13 cellular contexts compared by ENCODE assay signal in the genomic region with DNA sequence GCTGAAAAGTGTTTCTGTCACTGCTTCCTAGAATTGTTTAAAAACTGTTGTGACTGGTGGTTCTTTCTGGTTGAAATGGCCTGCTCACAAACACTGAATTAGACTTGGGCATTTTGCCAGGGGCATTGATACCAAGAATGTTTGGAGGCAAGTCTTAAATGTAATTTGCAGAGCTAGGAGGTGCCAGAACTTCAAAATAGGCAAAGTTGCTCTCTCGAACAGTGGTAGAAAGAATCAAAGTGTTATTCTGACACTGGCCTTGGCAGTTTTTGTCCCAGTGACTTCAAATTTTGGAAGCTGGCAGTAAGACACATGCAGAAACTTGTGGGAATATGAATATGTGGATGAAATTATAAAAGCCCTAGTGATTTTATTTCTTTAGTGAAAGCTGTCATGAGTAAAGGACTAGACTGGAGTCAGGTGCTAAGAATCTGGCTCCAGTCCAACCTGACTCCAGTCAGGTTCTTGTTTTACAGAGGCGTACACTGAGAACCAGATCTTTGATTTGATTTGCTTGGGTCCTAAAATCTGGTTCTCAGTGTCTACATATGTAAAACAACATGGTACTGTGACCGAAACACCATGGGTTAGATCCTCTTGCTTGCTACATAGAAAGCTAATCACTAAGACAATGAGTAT. TPM values are rescaled to one million over a fixed set of nuclear protein-coding genes. Genes with fewer than 3 reads are reported as not detected.
DNase-seq lines count a peak whose midpoint lies in the region; ATAC-seq, FAIRE-seq and TF ChIP-seq lines count a peak whose summit lies in the region.
"Had no signal": no experiment of that assay in that cellular context is flagged by ENCODE, and none has a peak within 500 bp of the region (broad histone marks: within the 10 kb centered on the region; RNA-seq: fewer than 3 reads in every experiment).

No MANE protein-coding gene starts in this region.

- TF ChIP-seq CTCF in astrocyte (IDR thresholded peaks at IDR 0.05; ENCODE audit: insufficient read depth, low read depth, low read length) (no peak), GM23338 (conservative IDR thresholded peaks at IDR 0.05; ENCODE audit: low read depth in 2 of 2) (no peak), GM20000 (IDR thresholded peaks at IDR 0.05; ENCODE audit: extremely low read depth, missing control alignments) (no peak)

- no peaks in the 10 kb centered on the region for H3K27me3 Mint-ChIP-seq in astrocyte (ENCODE audit: low read depth, unreplicated experiment)
- no peaks in the 10 kb centered on the region for H3K27me3 Mint-ChIP-seq in GM23338 (ENCODE audit: insufficient read depth, low read depth, poor library complexity)
- H3K27me3 Mint-ChIP-seq: CD4-positive, CD25-positive, alpha-beta regulatory T cell had no signal

- H3K27me3 ChIP-seq in astrocyte (ENCODE audit: insufficient read depth, low read length) (no peaks in the 10 kb centered on the region), GM23338 (ENCODE audit: insufficient read depth) (no peaks in the 10 kb centered on the region)
- H3K27me3 ChIP-seq: body of pancreas, tibial artery had no signal

- H3K9me3 ChIP-seq in astrocyte (ENCODE audit: insufficient read depth, low read depth, low read length) = no peaks in the 10 kb centered on the region
- H3K9me3 ChIP-seq: body of pancreas, tibial artery had no signal

- H3K27ac ChIP-seq in astrocyte (ENCODE audit: low read depth, low read length) (no peak overlapping the region), GM23338 (ENCODE audit: low read depth) (no peak overlapping the region)
- H3K27ac ChIP-seq: body of pancreas, tibial artery had no signal

- no peak for FAIRE-seq in astrocyte (lab: Jason Lieb, UNC)

- no peak overlapping the region for H3K27ac Mint-ChIP-seq in astrocyte (ENCODE audit: unreplicated experiment)
- H3K27ac Mint-ChIP-seq in GM23338 = no peak overlapping the region
- H3K27ac Mint-ChIP-seq: CD4-positive, CD25-positive, alpha-beta regulatory T cell had no signal

- H3K4me3 ChIP-seq in astrocyte (ENCODE audit: insufficient read depth, low read depth, low read length) (no peak overlapping the region), GM23338 (no peak overlapping the region)
- H3K4me3 ChIP-seq: body of pancreas, tibial artery had no signal

- intact Hi-C loops in left colon (cut with DNase I, micrococcal nuclease) = no loop called here

- no peaks in the 10 kb centered on the region for H3K4me1 ChIP-seq in astrocyte (ENCODE audit: insufficient read depth, low read length)
- no peaks in the 10 kb centered on the region for H3K4me1 ChIP-seq in GM23338 (ENCODE audit: insufficient read depth)
- H3K4me1 ChIP-seq: body of pancreas, tibial artery had no signal

- peak overlapping the region; percentile 20 for H3K4me2 ChIP-seq in astrocyte (ENCODE audit: low read length)
- H3K4me2 ChIP-seq in GM23338 = no peak overlapping the region

- H3K36me3 Mint-ChIP-seq in astrocyte (ENCODE audit: low read depth, unreplicated experiment) = no peaks in the 10 kb centered on the region
- H3K36me3 Mint-ChIP-seq in GM23338 (ENCODE audit: low read depth) = peaks cover 9% of the 10 kb centered on the region; the same call in 2 of the 3 replicates
- H3K36me3 Mint-ChIP-seq: CD4-positive, CD25-positive, alpha-beta regulatory T cell had no signal

- H3K4me1 Mint-ChIP-seq in astrocyte (ENCODE audit: low read depth, unreplicated experiment) = no peaks in the 10 kb centered on the region
- peaks cover 6% of the 10 kb centered on the region; the same call in 2 of the 3 replicates for H3K4me1 Mint-ChIP-seq in GM23338
- H3K4me1 Mint-ChIP-seq: CD4-positive, CD25-positive, alpha-beta regulatory T cell had no signal

- H3K4me3 Mint-ChIP-seq in astrocyte (ENCODE audit: unreplicated experiment) (no peak overlapping the region), GM23338 (no peak overlapping the region)
- H3K4me3 Mint-ChIP-seq: CD4-positive, CD25-positive, alpha-beta regulatory T cell had no signal

- H3K36me3 ChIP-seq in astrocyte (ENCODE audit: insufficient read depth, low read length) = no peaks in the 10 kb centered on the region
- H3K36me3 ChIP-seq in GM23338 (ENCODE audit: insufficient read depth) = no peaks in the 10 kb centered on the region
- H3K36me3 ChIP-seq: tibial artery had no signal

- H3K79me2 ChIP-seq in astrocyte (ENCODE audit: insufficient read depth, low read length) (no peaks in the 10 kb centered on the region), GM23338 (replicated peaks; ENCODE audit: insufficient read depth) (no peaks in the 10 kb centered on the region)

- no peak overlapping the region for H3K9ac ChIP-seq in astrocyte (ENCODE audit: low read length)

- no peak for DNase-seq in astrocyte (ENCODE audit: low read depth)
- no peak for DNase-seq in GM23338 (ENCODE audit: low spot score)
- DNase-seq in GM20000 (ENCODE audit: low spot score) = no peak
- DNase-seq in NCI-H187 (lab: John Stamatoyannopoulos, UW) = no peak
- DNase-seq in left colon = no peak
- DNase-seq: body of pancreas; CD4-positive, CD25-positive, alpha-beta regulatory T cell; left cardiac atrium; tibial artery had no signal

- no peaks in the 10 kb centered on the region for H3F3A ChIP-seq in GM23338 (replicated peaks; ENCODE audit: low read depth)

- peak; percentile 25 for ATAC-seq in GM18517 (IDR thresholded peaks at IDR 0.05; ENCODE audit: unreplicated experiment)
- peak; percentile 19 for ATAC-seq in GM21423 (IDR thresholded peaks at IDR 0.05; ENCODE audit: unreplicated experiment)
- peak; percentile 20 for ATAC-seq in HG03103 (IDR thresholded peaks at IDR 0.05; ENCODE audit: low read depth, unreplicated experiment)
- no peak for ATAC-seq in GM23338
- ATAC-seq in left colon = no peak

- peaks cover 6% of the 10 kb centered on the region; the same call in 1 of the 2 replicates for H3K9me2 ChIP-seq in GM23338 (ENCODE audit: insufficient read depth)

- no peak overlapping the region for H2AFZ ChIP-seq in astrocyte (ENCODE audit: low read depth, low read length)
- H2AFZ ChIP-seq in GM23338 = no peak overlapping the region

- H4K20me1 ChIP-seq in astrocyte (ENCODE audit: insufficient read depth, low read length) = no peaks in the 10 kb centered on the region
- H4K20me1 ChIP-seq in GM23338 (replicated peaks; ENCODE audit: insufficient read depth) = no peaks in the 10 kb centered on the region

- H3K9me3 Mint-ChIP-seq in astrocyte (ENCODE audit: unreplicated experiment) (no peaks in the 10 kb centered on the region), GM23338 (peaks cover 11% of the 10 kb centered on the region; the same call in 2 of the 3 replicates)

RNA-seq across cellular contexts. Expression of a gene that starts 20.9 kb away (rescaled TPM):
- total RNA-seq in astrocyte (7.0 and 15.9 TPM in 2 replicates), left colon (10 to 100 TPM; 21.7 to 30.2 TPM)
- 4.1 and 5.4 TPM in 2 replicates for total RNA-seq in GM23338 (2014; rRNA removed; shearing (Covaris generic))
- 13.5 and 15.5 TPM in 2 replicates for polyA plus RNA-seq in GM23338 (2016; fragmentation: Nextera tagmentation; extraction: Ambion mirVana)

RNA-seq across cellular contexts. Expression of a gene that starts 51.6 kb away (rescaled TPM):
- total RNA-seq in astrocyte = not detected in 2 replicates
- total RNA-seq in GM23338 (2014; rRNA removed; shearing (Covaris generic)) = not detected in 2 replicates
- polyA plus RNA-seq in GM23338 (2016; fragmentation: Nextera tagmentation; extraction: Ambion mirVana) = not detected in 2 replicates
- not detected for total RNA-seq in left colon
- total RNA-seq: body of pancreas; CD4-positive, CD25-positive, alpha-beta regulatory T cell; left cardiac atrium; omental fat pad had no signal
- polyA plus RNA-seq: CD4-positive, CD25-positive, alpha-beta regulatory T cell had no signal

Comparison
In these comparisons a context has a peak if more than half of its experiments do, and no peak if none do; other contexts are left out.
1. ATAC-seq: peak in GM18517 (single experiment), GM21423 (single experiment) and HG03103 (single experiment); none in GM23338 (single experiment) and left colon (single experiment).